Comparison of ENCODE assay signal across 1 cellular context in genomic region chr4:75391489-75392166, GRCh38.
TF ChIP-seq lines count a peak whose summit lies in the region.

No MANE protein-coding gene starts in this region.

TF ChIP-seq in WTC11, 78 proteins besides CTCF, POLR2A, EP300 and RAD21 (continued from another document):
- no peak for TF ChIP-seq HMGXB4 (CRISPR knock-in tag; IDR thresholded peaks at IDR 0.05)
- no peak for TF ChIP-seq RELA (CRISPR knock-in tag; IDR thresholded peaks at IDR 0.05; ENCODE audit: borderline replicate concordance)
- TF ChIP-seq HMGA2 (CRISPR knock-in tag; IDR thresholded peaks at IDR 0.05), result no peak
- no peak for TF ChIP-seq GTF2I (CRISPR knock-in tag; conservative IDR thresholded peaks at IDR 0.05)
- no peak for TF ChIP-seq ATF2 (CRISPR knock-in tag; IDR thresholded peaks at IDR 0.05; ENCODE audit: borderline replicate concordance, low read depth)
